ENCODE assay signal across 8 cellular contexts in genomic region chr1:197399691-197400521, GRCh38.
DNase-seq lines count a peak whose midpoint lies in the region; ATAC-seq, FAIRE-seq and TF ChIP-seq lines count a peak whose summit lies in the region.

No MANE protein-coding gene starts in this region.

- H3K9ac ChIP-seq in OCI-LY1 (ENCODE audit: low read length) = no peak overlapping the region

- H3K4me1 ChIP-seq in OCI-LY1 (ENCODE audit: insufficient read depth, low read length, severe bottlenecking) = no peaks in the 10 kb centered on the region
- no peaks in the 10 kb centered on the region for H3K4me1 ChIP-seq in heart right ventricle

- H3K4me3 ChIP-seq in OCI-LY1 (ENCODE audit: low read depth, low read length, poor library complexity, severe bottlenecking) (no peak overlapping the region), cardiac fibroblast (replicated peaks in 1 of 2; ENCODE audit: low read depth in 2 of 2, low read length in 2 of 2) (no peak overlapping the region), heart right ventricle (no peak overlapping the region)

- H3K4me2 ChIP-seq in OCI-LY1 (ENCODE audit: low read length) = no peak overlapping the region

- H3K79me2 ChIP-seq in OCI-LY1 (ENCODE audit: insufficient read depth, low read length) = no peaks in the 10 kb centered on the region

- H3K4me3 Mint-ChIP-seq in activated T-cell treated with anti-CD3 and anti-CD28 coated beads, Interleukin-2, amount 50 U/mL, for 72 hours = peak overlapping the region; percentile 55 to 84
- no peak overlapping the region for H3K4me3 Mint-ChIP-seq in activated T-cell treated with anti-CD3 and anti-CD28 coated beads, Interleukin-2, amount 50 U/mL, for 24 hours
- no peak overlapping the region for H3K4me3 Mint-ChIP-seq in nephron progenitor cell

- H2AFZ ChIP-seq in OCI-LY1 (ENCODE audit: low read length) = no peak overlapping the region

- intact Hi-C loops in heart right ventricle (cut with DNase I) = no loop called here

- no peaks in the 10 kb centered on the region for H3K36me3 Mint-ChIP-seq in activated T-cell treated with anti-CD3 and anti-CD28 coated beads, Interleukin-2, amount 50 U/mL, for 72 hours (ENCODE audit: insufficient read depth in 2 of 2)
- no peaks in the 10 kb centered on the region for H3K36me3 Mint-ChIP-seq in activated T-cell treated with anti-CD3 and anti-CD28 coated beads, Interleukin-2, amount 50 U/mL, for 24 hours (ENCODE audit: low read depth)
- H3K36me3 Mint-ChIP-seq in nephron progenitor cell (ENCODE audit: low read depth) = no peaks in the 10 kb centered on the region

- no peak for FAIRE-seq in HTR-8/SVneo (lab: Jason Lieb, UNC)

- peak; percentile 59 to 70 for ATAC-seq in activated T-cell treated with anti-CD3 and anti-CD28 coated beads, Interleukin-2, amount 50 U/mL, for 72 hours (replicated peaks in 1 of 2)
- ATAC-seq in GM21526 (IDR thresholded peaks at IDR 0.05; ENCODE audit: low FRiP score, unreplicated experiment) (peak; percentile 89), heart right ventricle (no peak)

- H3K9me3 Mint-ChIP-seq in activated T-cell treated with anti-CD3 and anti-CD28 coated beads, Interleukin-2, amount 50 U/mL, for 72 hours = peaks cover 0 to 2% of the 10 kb centered on the region in 2 donors
- no peaks in the 10 kb centered on the region for H3K9me3 Mint-ChIP-seq in activated T-cell treated with anti-CD3 and anti-CD28 coated beads, Interleukin-2, amount 50 U/mL, for 24 hours
- H3K9me3 Mint-ChIP-seq in nephron progenitor cell = no peaks in the 10 kb centered on the region

- H3K27ac ChIP-seq in OCI-LY1 (ENCODE audit: low read depth, low read length, poor library complexity, severe bottlenecking) (no peak overlapping the region), heart right ventricle (no peak overlapping the region)

- no peaks in the 10 kb centered on the region for H3K9me2 ChIP-seq in OCI-LY1 (ENCODE audit: low read depth, low read length)

- H3K27me3 ChIP-seq in OCI-LY1 (ENCODE audit: insufficient read depth, low read length) (no peaks in the 10 kb centered on the region), heart right ventricle (no peaks in the 10 kb centered on the region)

- DNase-seq in activated T-cell treated with anti-CD3 and anti-CD28 coated beads, Interleukin-2, amount 50 U/mL, for 72 hours = peak; percentile 19 to 29
- no peak for DNase-seq in activated T-cell treated with anti-CD3 and anti-CD28 coated beads, Interleukin-2, amount 50 U/mL, for 24 hours
- DNase-seq in HTR-8/SVneo (ENCODE audit: insufficient read length, low spot score) = peak; percentile 44
- DNase-seq in cardiac fibroblast (ENCODE audit: low read depth in 2 of 2) = peak; percentile 65 to 79
- peak; percentile 10 for DNase-seq in nephron progenitor cell
- DNase-seq in heart right ventricle = no peak

- H3K9me3 ChIP-seq in OCI-LY1 (ENCODE audit: low read length) (no peaks in the 10 kb centered on the region), heart right ventricle (peaks cover 0 to 9% (median 0%) of the 10 kb centered on the region in 11 donors)

- H3F3A ChIP-seq in OCI-LY1 (ENCODE audit: insufficient read depth, low read length) = no peaks in the 10 kb centered on the region; the same call in 1 of the 2 replicates

- H3K4me1 Mint-ChIP-seq in activated T-cell treated with anti-CD3 and anti-CD28 coated beads, Interleukin-2, amount 50 U/mL, for 72 hours (ENCODE audit: low read depth) = no peaks in the 10 kb centered on the region
- peaks cover 3% of the 10 kb centered on the region for H3K4me1 Mint-ChIP-seq in activated T-cell treated with anti-CD3 and anti-CD28 coated beads, Interleukin-2, amount 50 U/mL, for 24 hours (ENCODE audit: low read depth)
- H3K4me1 Mint-ChIP-seq in nephron progenitor cell = no peaks in the 10 kb centered on the region

- 11 to 15% methylated on average over 4 of the region's 4 CpGs for WGBS in heart right ventricle, 2 donors

- no peaks in the 10 kb centered on the region for H4K20me1 ChIP-seq in OCI-LY1 (ENCODE audit: insufficient read depth, low read length)

- peaks cover 18% of the 10 kb centered on the region for H3K27me3 Mint-ChIP-seq in activated T-cell treated with anti-CD3 and anti-CD28 coated beads, Interleukin-2, amount 50 U/mL, for 72 hours (ENCODE audit: low read depth)
- H3K27me3 Mint-ChIP-seq in activated T-cell treated with anti-CD3 and anti-CD28 coated beads, Interleukin-2, amount 50 U/mL, for 24 hours = peaks cover 9% of the 10 kb centered on the region
- no peaks in the 10 kb centered on the region for H3K27me3 Mint-ChIP-seq in nephron progenitor cell (ENCODE audit: low read depth, poor library complexity)

- H3K36me3 ChIP-seq in OCI-LY1 (ENCODE audit: insufficient read depth, low read length) = no peaks in the 10 kb centered on the region
- H3K36me3 ChIP-seq in heart right ventricle = no peaks in the 10 kb centered on the region

- H3K27ac Mint-ChIP-seq in activated T-cell treated with anti-CD3 and anti-CD28 coated beads, Interleukin-2, amount 50 U/mL, for 72 hours = no peak overlapping the region
- H3K27ac Mint-ChIP-seq in activated T-cell treated with anti-CD3 and anti-CD28 coated beads, Interleukin-2, amount 50 U/mL, for 24 hours = no peak overlapping the region
- no peak overlapping the region for H3K27ac Mint-ChIP-seq in nephron progenitor cell

- TF ChIP-seq CTCF in OCI-LY1 (IDR thresholded peaks at IDR 0.05; ENCODE audit: low read length) (peak; percentile 63), cardiac fibroblast (IDR thresholded peaks at IDR 0.05; ENCODE audit: low read depth, low read length) (peak; percentile 63), nephron progenitor cell (IDR thresholded peaks at IDR 0.05) (peak; percentile 63), heart right ventricle (IDR thresholded peaks at IDR 0.05) (peak in 4 of 9 donors; percentile 4 to 48 (median 16))

Comparison
In these comparisons a context has a peak if more than half of its experiments do, and no peak if none do; other contexts are left out.
1. DNase-seq: peak in activated T-cell treated with anti-CD3 and anti-CD28 coated beads, Interleukin-2, amount 50 U/mL, for 72 hours (2 of 2), HTR-8/SVneo (single experiment), cardiac fibroblast (2 of 2) and nephron progenitor cell (single experiment); none in activated T-cell treated with anti-CD3 and anti-CD28 coated beads, Interleukin-2, amount 50 U/mL, for 24 hours (single experiment) and heart right ventricle (0 of 2).
2. H3K4me3 Mint-ChIP-seq: peak in activated T-cell treated with anti-CD3 and anti-CD28 coated beads, Interleukin-2, amount 50 U/mL, for 72 hours (2 of 2); none in activated T-cell treated with anti-CD3 and anti-CD28 coated beads, Interleukin-2, amount 50 U/mL, for 24 hours (single experiment) and nephron progenitor cell (single experiment).
3. ATAC-seq: peak in activated T-cell treated with anti-CD3 and anti-CD28 coated beads, Interleukin-2, amount 50 U/mL, for 72 hours (2 of 2) and GM21526 (single experiment); none in heart right ventricle (0 of 8).